8 cellular contexts compared by ENCODE assay signal in the genomic region with DNA sequence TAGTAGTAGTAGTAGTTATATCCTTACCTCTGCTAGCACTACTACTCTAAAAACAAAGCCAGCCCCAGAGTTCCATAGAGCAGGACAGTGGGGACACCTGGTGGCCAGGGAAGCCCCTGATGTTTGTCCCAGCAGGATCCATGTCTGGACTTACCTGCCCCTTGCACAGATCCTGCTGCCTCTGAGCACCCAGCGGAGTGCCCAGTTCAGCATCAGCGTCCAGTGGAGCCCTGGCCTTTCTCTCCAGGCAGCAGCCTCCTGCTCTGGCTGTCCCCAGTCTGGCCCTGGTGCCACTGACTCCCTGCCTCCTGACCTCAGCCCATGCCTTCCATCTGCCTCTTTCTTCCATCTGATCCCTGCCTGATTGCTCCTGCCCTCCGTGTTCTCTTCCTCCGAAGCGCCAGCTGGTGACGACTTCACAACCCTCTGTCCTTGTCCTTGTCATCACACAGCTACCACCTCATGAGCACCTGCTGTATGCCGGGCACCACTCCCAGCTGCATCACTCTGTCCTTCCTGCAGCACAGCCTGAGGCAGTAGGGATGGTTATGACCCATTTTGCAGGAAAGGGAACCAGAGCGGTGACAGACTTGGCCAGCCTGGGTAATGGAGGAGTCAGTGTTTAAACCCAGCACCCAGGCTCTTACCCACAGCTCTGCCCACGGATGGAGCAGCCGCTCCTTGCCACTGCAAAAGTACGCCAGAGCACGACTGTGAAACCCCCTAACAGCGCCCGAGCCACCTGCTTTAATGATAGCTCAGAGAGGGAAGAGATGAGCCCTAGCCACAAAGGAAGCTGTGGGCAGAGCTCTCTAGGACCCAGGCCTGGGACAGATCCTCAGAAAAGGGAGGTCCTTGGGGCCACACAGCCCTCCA. TPM values are rescaled to one million over a fixed set of nuclear protein-coding genes. Genes with fewer than 3 reads are reported as not detected.
DNase-seq lines count a peak whose midpoint lies in the region; ATAC-seq and TF ChIP-seq lines count a peak whose summit lies in the region.

No MANE protein-coding gene starts in this region.

- H3K27me3 ChIP-seq in dorsolateral prefrontal cortex, result peaks cover 0 to 9% (median 0%) of the 10 kb centered on the region in 45 donors

- peak; percentile 82 for ATAC-seq in stimulated activated naive CD8-positive, alpha-beta T cell treated with anti-CD3 and anti-CD28 coated beads, Interleukin-15, amount 100 ng/mL, for 72 hours
- ATAC-seq in GM19023 (IDR thresholded peaks at IDR 0.05; ENCODE audit: unreplicated experiment), result no peak

- H3K4me3 Mint-ChIP-seq in activated CD4-positive, alpha-beta T cell treated with anti-CD3 and anti-CD28 coated beads, Interleukin-2, amount 10 ng/mL, durations not matched to agents 24 days and 14 days, result no peak overlapping the region
- no peak overlapping the region for H3K4me3 Mint-ChIP-seq in stimulated activated naive CD8-positive, alpha-beta T cell treated with anti-CD3 and anti-CD28 coated beads, Interleukin-15, amount 100 ng/mL, for 72 hours

- DNase-seq in DMS 273 (lab: John Stamatoyannopoulos, UW; ENCODE audit: unreplicated experiment) (peak; percentile 77), DMS 273 treated with DMSO at 0.1 percent for 48 hours (lab: John Stamatoyannopoulos, UW) (no peak), NCI-H2196 (lab: John Stamatoyannopoulos, UW; ENCODE audit: unreplicated experiment) (peak; percentile 59), dorsolateral prefrontal cortex (peak in 9 of 10 donors; percentile 36 to 82 (median 67)), midbrain (lab: John Stamatoyannopoulos, UW) (peak; percentile 22)
- DNase-seq in activated CD4-positive, alpha-beta T cell treated with anti-CD3 and anti-CD28 coated beads, Interleukin-2, amount 10 ng/mL, durations not matched to agents 24 days and 14 days, result peak; percentile 87
- DNase-seq in stimulated activated naive CD8-positive, alpha-beta T cell treated with anti-CD3 and anti-CD28 coated beads, Interleukin-15, amount 100 ng/mL, for 72 hours, result peak; percentile 48 to 55

- peak overlapping the region in 1 of 59 donors; percentile 66 for H3K27ac ChIP-seq in dorsolateral prefrontal cortex

- H3K27ac Mint-ChIP-seq in activated CD4-positive, alpha-beta T cell treated with anti-CD3 and anti-CD28 coated beads, Interleukin-2, amount 10 ng/mL, durations not matched to agents 24 days and 14 days, result no peak overlapping the region
- H3K27ac Mint-ChIP-seq in stimulated activated naive CD8-positive, alpha-beta T cell treated with anti-CD3 and anti-CD28 coated beads, Interleukin-15, amount 100 ng/mL, for 72 hours, result peak overlapping the region in 1 of 2 donors; percentile 13

- peaks cover 9% of the 10 kb centered on the region for H3K27me3 Mint-ChIP-seq in activated CD4-positive, alpha-beta T cell treated with anti-CD3 and anti-CD28 coated beads, Interleukin-2, amount 10 ng/mL, durations not matched to agents 24 days and 14 days
- H3K27me3 Mint-ChIP-seq in stimulated activated naive CD8-positive, alpha-beta T cell treated with anti-CD3 and anti-CD28 coated beads, Interleukin-15, amount 100 ng/mL, for 72 hours, result peaks cover 10% of the 10 kb centered on the region

- TF ChIP-seq CTCF in dorsolateral prefrontal cortex (IDR thresholded peaks at IDR 0.05 in 54 of 56, conservative IDR thresholded peaks at IDR 0.05 in 2 of 56; ENCODE audit: low read depth in 1 of 56, partially characterized antibody in 56 of 56), result peak; percentile 28 to 77 (median 56)

- no peaks in the 10 kb centered on the region for H3K36me3 Mint-ChIP-seq in activated CD4-positive, alpha-beta T cell treated with anti-CD3 and anti-CD28 coated beads, Interleukin-2, amount 10 ng/mL, durations not matched to agents 24 days and 14 days (ENCODE audit: low read depth)

- intact Hi-C loops in activated CD4-positive, alpha-beta T cell treated with anti-CD3 and anti-CD28 coated beads, Interleukin-2, amount 10 ng/mL, durations not matched to agents 24 days and 14 days (cut with micrococcal nuclease), result loop anchor here (1.0 to 10.0 kb wide), 2 partner anchors 142 to 193 kb away; no protein-coding TSS in a partner anchor
- intact Hi-C loops in dorsolateral prefrontal cortex (cut with DNase I), result loop anchor here (5.0 to 10.0 kb wide), 3 partner anchors 192 to 322 kb away; a partner anchor contains a TSS

- no peaks in the 10 kb centered on the region for H3K9me3 Mint-ChIP-seq in activated CD4-positive, alpha-beta T cell treated with anti-CD3 and anti-CD28 coated beads, Interleukin-2, amount 10 ng/mL, durations not matched to agents 24 days and 14 days
- H3K9me3 Mint-ChIP-seq in stimulated activated naive CD8-positive, alpha-beta T cell treated with anti-CD3 and anti-CD28 coated beads, Interleukin-15, amount 100 ng/mL, for 72 hours, result no peaks in the 10 kb centered on the region

- no peak overlapping the region for H3K4me3 ChIP-seq in dorsolateral prefrontal cortex

- H3K4me1 Mint-ChIP-seq in activated CD4-positive, alpha-beta T cell treated with anti-CD3 and anti-CD28 coated beads, Interleukin-2, amount 10 ng/mL, durations not matched to agents 24 days and 14 days, result peaks cover 2% of the 10 kb centered on the region
- H3K4me1 Mint-ChIP-seq in stimulated activated naive CD8-positive, alpha-beta T cell treated with anti-CD3 and anti-CD28 coated beads, Interleukin-15, amount 100 ng/mL, for 72 hours, result peaks cover 9% of the 10 kb centered on the region

RNA-seq across cellular contexts. Expression of a gene that starts 11.5 kb away (rescaled TPM):
- 0.54 and 0.68 TPM in 2 replicates for total RNA-seq in activated CD4-positive, alpha-beta T cell treated with anti-CD3 and anti-CD28 coated beads, Interleukin-2, amount 10 ng/mL, durations not matched to agents 24 days and 14 days
- total RNA-seq in dorsolateral prefrontal cortex, result 10 to 100 TPM in 6 of 120 experiments, 1 to 10 TPM in 114; 2.4 to 13.2 (median 6.0) TPM
